ENCODE assay signal across 18 cellular contexts in genomic region chr20:36317675-36318074, GRCh38.
"Had no signal": no experiment of that assay in that cellular context is flagged by ENCODE, and none has a peak within 500 bp of the region (broad histone marks: within the 10 kb centered on the region; RNA-seq: fewer than 3 reads in every experiment).

No MANE protein-coding gene starts in this region.

- H3K4me1 ChIP-seq: body of pancreas, tibial nerve had no signal

- H3K9me3 Mint-ChIP-seq: activated CD4-positive, alpha-beta memory T cell treated with anti-CD3 and anti-CD28 coated beads for 36 hours; activated T-helper 1 cell treated with anti-CD3 and anti-CD28 coated beads, Interleukin-12 subunit alpha, Interleukin-12 subunit beta, Interleukin-2, Interleukin-4 antibody, amounts not matched to agents 30 ng/mL and 10 ng/mL and 1 ng/mL, durations not matched to agents 14 hours and 24 hours and 36 hours; dendritic cell treated with granulocyte-macrophage colony-stimulating factor and Interleukin-4, amounts not matched to agents 40 ng/mL and 50 ng/mL, for 4 days; naive thymus-derived CD8-positive, alpha-beta T cell had no signal

- H3K27me3 ChIP-seq: body of pancreas had no signal

- FAIRE-seq: small intestine had no signal

- H3K27ac ChIP-seq: body of pancreas, neutrophil, tibial nerve had no signal

- H3K36me3 Mint-ChIP-seq: activated CD4-positive, alpha-beta memory T cell treated with anti-CD3 and anti-CD28 coated beads for 36 hours; immature natural killer cell; naive thymus-derived CD8-positive, alpha-beta T cell had no signal

- H3K36me3 ChIP-seq: neutrophil, tibial nerve had no signal

- ATAC-seq: body of pancreas; left colon; mucosa of descending colon; naive thymus-derived CD8-positive, alpha-beta T cell; right cardiac atrium had no signal

- H3K27ac Mint-ChIP-seq: activated CD4-positive, alpha-beta memory T cell treated with anti-CD3 and anti-CD28 coated beads for 36 hours; activated T-helper 1 cell treated with anti-CD3 and anti-CD28 coated beads, Interleukin-12 subunit alpha, Interleukin-12 subunit beta, Interleukin-2, Interleukin-4 antibody, amounts not matched to agents 30 ng/mL and 10 ng/mL and 1 ng/mL, durations not matched to agents 14 hours and 24 hours and 36 hours; dendritic cell treated with granulocyte-macrophage colony-stimulating factor and Interleukin-4, amounts not matched to agents 40 ng/mL and 50 ng/mL, for 4 days; immature natural killer cell had no signal

- H3K4me3 ChIP-seq: body of pancreas, mucosa of descending colon, tibial nerve had no signal

- H3K9me3 ChIP-seq: body of pancreas, mucosa of descending colon, neutrophil, tibial nerve had no signal

- DNase-seq: activated CD4-positive, alpha-beta memory T cell treated with anti-CD3 and anti-CD28 coated beads for 36 hours; activated CD4-positive, alpha-beta T cell treated with anti-CD3 and anti-CD28 coated beads for 1 hour; activated naive CD4-positive, alpha-beta T cell treated with anti-CD3 and anti-CD28 coated beads, Interleukin-2, amount 50 U/mL, for 16 hours; body of pancreas; central memory CD4-positive, alpha-beta T cell; glutamatergic neuron; immature natural killer cell; mammary epithelial cell; mucosa of descending colon; naive thymus-derived CD8-positive, alpha-beta T cell; right cardiac atrium; small intestine; T-helper 9 cell had no signal
